In the genomic region with DNA sequence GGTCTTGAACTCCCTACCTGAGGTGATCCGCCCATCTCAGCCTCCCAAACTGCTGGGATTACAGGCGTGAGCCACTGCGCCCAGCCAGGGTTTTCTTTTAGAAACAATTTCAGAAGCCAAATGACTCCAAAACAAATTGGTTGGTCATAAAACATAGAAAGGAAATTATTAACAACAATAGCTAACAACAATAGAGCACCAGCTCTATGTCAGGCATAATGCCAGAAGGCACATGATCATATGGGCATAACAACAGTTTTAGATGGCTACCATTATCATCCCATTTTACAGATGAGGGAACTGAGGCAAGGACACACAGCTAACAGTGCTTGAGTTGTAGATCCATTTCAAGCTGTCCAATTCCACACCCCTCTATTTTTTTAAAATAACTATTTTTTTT, we compare ENCODE assay signal across 9 cellular contexts.
"Had no signal": no experiment of that assay in that cellular context is flagged by ENCODE, and none has a peak within 500 bp of the region (broad histone marks: within the 10 kb centered on the region; RNA-seq: fewer than 3 reads in every experiment).

No MANE protein-coding gene starts in this region.

- H3K27ac Mint-ChIP-seq: GM23338, H9 had no signal

- H3K9ac ChIP-seq: KMS-11 had no signal

- H3K4me3 Mint-ChIP-seq: GM23338, H9 had no signal

- H3K4me2 ChIP-seq: GM23338, KMS-11 had no signal

- H3K27ac ChIP-seq: HL-60, KMS-11 had no signal

- H3K4me1 Mint-ChIP-seq: H9 had no signal

- DNase-seq: H9, HCEC 1CT, IMR-90, KBM-7 had no signal

- H3K9me3 Mint-ChIP-seq: GM23338, H9 had no signal

- H2AFZ ChIP-seq: GM23338 had no signal

- H3K4me3 ChIP-seq: GM23338 had no signal

- FAIRE-seq: H1, H54 had no signal

- ATAC-seq: GM23338 had no signal
